8 cellular contexts compared by ENCODE assay signal in genomic region chr10:34739915-34740314, GRCh38.
DNase-seq lines count a peak whose midpoint lies in the region; ATAC-seq and TF ChIP-seq lines count a peak whose summit lies in the region.

No MANE protein-coding gene starts in this region.

- peak overlapping the region; percentile 46 for H3K27ac ChIP-seq in caudate nucleus (ENCODE audit: low read depth, low read length)
- peak overlapping the region; percentile 10 for H3K27ac ChIP-seq in lower lobe of right lung

- ATAC-seq in lower lobe of right lung (peak; percentile 87 to 89), GM18511 (IDR thresholded peaks at IDR 0.05; ENCODE audit: unreplicated experiment) (no peak)

- H3K4me3 ChIP-seq in lower lobe of right lung = peak overlapping the region; percentile 17

- TF ChIP-seq CTCF in lower lobe of right lung (IDR thresholded peaks at IDR 0.05) = no peak

- intact Hi-C loops in lower lobe of right lung (cut with DNase I) = no loop called here

- peak; percentile 87 for DNase-seq in DMS53 treated with DMSO at 0.1 percent for 48 hours (lab: John Stamatoyannopoulos, UW; ENCODE audit: unreplicated experiment)
- peak; percentile 88 for DNase-seq in NCI-H2171 (lab: John Stamatoyannopoulos, UW)
- DNase-seq in caudate nucleus (lab: John Stamatoyannopoulos, UW) = peak in 14 of 61 donors; percentile 9 to 58 (median 32)
- peak; percentile 50 for DNase-seq in lower lobe of right lung
- DNase-seq in cortex of kidney (lab: John Stamatoyannopoulos, UW) = no peak
- no peak for DNase-seq in activated T-cell treated with anti-CD3 and anti-CD28 coated beads, Interleukin-2, amount 50 U/mL, for 1 hour
- DNase-seq in AML-193 (lab: John Stamatoyannopoulos, UW) = no peak

- no peaks in the 10 kb centered on the region for H3K9me3 ChIP-seq in lower lobe of right lung

- H3K27me3 ChIP-seq in lower lobe of right lung (ENCODE audit: low read depth) = no peaks in the 10 kb centered on the region

- no peaks in the 10 kb centered on the region for H3K36me3 ChIP-seq in lower lobe of right lung

- H3K4me1 ChIP-seq in lower lobe of right lung = peaks cover 29% of the 10 kb centered on the region

Comparison
In these comparisons a context has a peak if more than half of its experiments do, and no peak if none do; other contexts are left out.
1. DNase-seq: peak in DMS53 treated with DMSO at 0.1 percent for 48 hours (single experiment), NCI-H2171 (single experiment) and lower lobe of right lung (single experiment); none in cortex of kidney (single experiment), activated T-cell treated with anti-CD3 and anti-CD28 coated beads, Interleukin-2, amount 50 U/mL, for 1 hour (single experiment) and AML-193 (0 of 2).